Comparison of ENCODE assay signal across 9 cellular contexts in the genomic region with DNA sequence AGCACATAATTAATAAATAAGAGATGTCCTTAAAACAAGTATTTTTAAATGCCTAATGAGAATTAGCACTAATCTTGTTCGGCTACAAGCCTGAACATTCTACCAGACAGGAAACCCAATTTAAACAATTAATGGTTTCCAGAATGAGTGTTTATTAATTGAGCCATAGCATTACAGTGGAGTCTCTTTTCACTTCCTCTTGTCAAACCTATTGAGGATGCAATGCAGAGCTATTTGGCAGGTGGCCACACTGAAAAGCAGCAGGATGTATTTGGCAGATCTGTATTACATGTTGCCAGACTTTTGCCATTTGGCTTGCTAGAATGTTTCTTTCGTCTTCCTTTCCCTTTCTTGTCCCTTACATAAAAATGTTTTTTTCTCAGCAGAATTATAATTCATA.
DNase-seq lines count a peak whose midpoint lies in the region; ATAC-seq, FAIRE-seq and TF ChIP-seq lines count a peak whose summit lies in the region.
"Had no signal": no experiment of that assay in that cellular context is flagged by ENCODE, and none has a peak within 500 bp of the region (broad histone marks: within the 10 kb centered on the region; RNA-seq: fewer than 3 reads in every experiment).

No MANE protein-coding gene starts in this region.

- DNase-seq in Ammon's horn (ENCODE audit: low spot score) = peak; percentile 45
- peak; percentile 9 for DNase-seq in GM19239 (ENCODE audit: insufficient read length, low spot score)
- peak; percentile 4 for DNase-seq in NCI-H345 treated with DMSO at 0.1 percent for 48 hours (lab: John Stamatoyannopoulos, UW; ENCODE audit: unreplicated experiment)
- DNase-seq in germinal center (ENCODE audit: low spot score) = peak; percentile 6
- DNase-seq in mesothelial cell of epicardium (ENCODE audit: low spot score in 2 of 2, unreplicated experiment in 2 of 2) = no peak
- no peak for DNase-seq in D341Med (ENCODE audit: low spot score)
- no peak for DNase-seq in ACHN
- DNase-seq: DND-41 had no signal

- H3K27me3 Mint-ChIP-seq in mesothelial cell of epicardium (ENCODE audit: low read depth) = no peaks in the 10 kb centered on the region

- H3K4me3 Mint-ChIP-seq in mesothelial cell of epicardium = no peak overlapping the region

- peak; percentile 87 for FAIRE-seq in GM19239 (lab: Jason Lieb, UNC)

- peaks cover 39% of the 10 kb centered on the region for H3K4me1 Mint-ChIP-seq in mesothelial cell of epicardium

- H3K27ac Mint-ChIP-seq in mesothelial cell of epicardium = no peak overlapping the region

- in situ Hi-C loops in ACHN (cut with HindIII; ENCODE audit: low pct_ligation_motif_present, low pct_unique_long_range_greater_than_20kb, low sequenced_read_pairs) = no loop called here

- ATAC-seq in HG03097 (IDR thresholded peaks at IDR 0.05; ENCODE audit: low FRiP score, unreplicated experiment) = peak; percentile 86

- no peaks in the 10 kb centered on the region for H3K36me3 Mint-ChIP-seq in mesothelial cell of epicardium

- no peak for TF ChIP-seq CTCF in mesothelial cell of epicardium (IDR thresholded peaks at IDR 0.05; ENCODE audit: unreplicated experiment)

- H3K9me3 Mint-ChIP-seq in mesothelial cell of epicardium = no peaks in the 10 kb centered on the region

Comparison
In these comparisons a context has a peak if more than half of its experiments do, and no peak if none do; other contexts are left out.
1. DNase-seq: peak in Ammon's horn (single experiment), GM19239 (single experiment), NCI-H345 treated with DMSO at 0.1 percent for 48 hours (single experiment) and germinal center (single experiment); none in mesothelial cell of epicardium (0 of 2), D341Med (single experiment) and ACHN (single experiment).